In genomic region chr11:121282886-121283502, GRCh38 we compare ENCODE assay signal across 19 cellular contexts. TPM values are rescaled to one million over a fixed set of nuclear protein-coding genes. Genes with fewer than 3 reads are reported as not detected.
DNase-seq lines count a peak whose midpoint lies in the region; ATAC-seq and TF ChIP-seq lines count a peak whose summit lies in the region.
"Had no signal": no experiment of that assay in that cellular context is flagged by ENCODE, and none has a peak within 500 bp of the region (broad histone marks: within the 10 kb centered on the region; RNA-seq: fewer than 3 reads in every experiment).

No MANE protein-coding gene starts in this region.

- ATAC-seq in GM18867 (IDR thresholded peaks at IDR 0.05; ENCODE audit: unreplicated experiment) (peak; percentile 86), GM21367 (IDR thresholded peaks at IDR 0.05; ENCODE audit: unreplicated experiment) (peak; percentile 83), HG03064 (IDR thresholded peaks at IDR 0.05; ENCODE audit: low read depth, unreplicated experiment) (peak; percentile 71)
- ATAC-seq: activated naive CD8-positive, alpha-beta T cell treated with anti-CD3 and anti-CD28 coated beads, Interleukin-2, amount 50 U/mL, for 24 hours; gastrocnemius medialis; sciatic nerve had no signal

- H3K27ac Mint-ChIP-seq in endodermal cell: peak overlapping the region; percentile 67
- H3K27ac Mint-ChIP-seq: activated naive CD8-positive, alpha-beta T cell treated with anti-CD3 and anti-CD28 coated beads, Interleukin-2, amount 50 U/mL, for 24 hours had no signal

- DNase-seq in endodermal cell: no peak
- DNase-seq in NCI-H1436 treated with DMSO at 0.1 percent for 48 hours (lab: John Stamatoyannopoulos, UW): no peak
- no peak for DNase-seq in activated T-cell treated with anti-CD3 and anti-CD28 coated beads, Interleukin-2, amount 50 U/mL, for 48 hours
- DNase-seq in NCI-H526 treated with DMSO at 0.1 percent for 48 hours (lab: John Stamatoyannopoulos, UW): no peak
- DNase-seq in NCI-H2227 (lab: John Stamatoyannopoulos, UW; ENCODE audit: unreplicated experiment): no peak
- DNase-seq: activated naive CD8-positive, alpha-beta T cell treated with anti-CD3 and anti-CD28 coated beads, Interleukin-2, amount 50 U/mL, for 24 hours; gastrocnemius medialis; H7; NCI-H146; NCI-H524 treated with DMSO at 0.1 percent for 48 hours; RPMI8226; stimulated activated CD4-positive, alpha-beta T cell treated with anti-CD3 and anti-CD28 coated beads, Interleukin-4, amount 100 ng/mL, for 24 hours; T-helper 1 cell had no signal

- H3K9ac ChIP-seq in endodermal cell (ENCODE audit: extremely low read depth, low read length, poor library complexity, severe bottlenecking): no peak overlapping the region
- H3K9ac ChIP-seq: BLaER1 had no signal

- peaks cover 17% of the 10 kb centered on the region for H3K4me1 ChIP-seq in endodermal cell (ENCODE audit: control insufficient read depth, insufficient read depth, low read length)
- H3K4me1 ChIP-seq: BLaER1, gastrocnemius medialis had no signal

- peak overlapping the region; percentile 54 for H3K4me3 ChIP-seq in endodermal cell (ENCODE audit: low read length)
- H3K4me3 ChIP-seq: BLaER1, gastrocnemius medialis had no signal

- peaks cover 39% of the 10 kb centered on the region for H3K4me1 Mint-ChIP-seq in endodermal cell
- H3K4me1 Mint-ChIP-seq: activated naive CD8-positive, alpha-beta T cell treated with anti-CD3 and anti-CD28 coated beads, Interleukin-2, amount 50 U/mL, for 24 hours; central memory CD8-positive, alpha-beta T cell had no signal

- no peak for TF ChIP-seq CTCF in endodermal cell (conservative IDR thresholded peaks at IDR 0.05)

- H3K9me3 Mint-ChIP-seq in endodermal cell: peaks cover 44% of the 10 kb centered on the region
- H3K9me3 Mint-ChIP-seq: central memory CD8-positive, alpha-beta T cell had no signal

- H3K27me3 Mint-ChIP-seq in endodermal cell (ENCODE audit: insufficient read depth): peaks cover 50% of the 10 kb centered on the region

- 77 to 79% methylated on average over 2 to 4 of the region's 4 CpGs for WGBS in endodermal cell (ENCODE audit: insufficient coverage in 1 of 2, insufficient read length in 1 of 2), 2 experiments

- H3K27me3 ChIP-seq in endodermal cell (ENCODE audit: control insufficient read depth, insufficient read depth, low read length, poor library complexity, severe bottlenecking): peaks cover 8% of the 10 kb centered on the region
- H3K27me3 ChIP-seq: BLaER1 had no signal

- no peaks in the 10 kb centered on the region for H3K36me3 ChIP-seq in endodermal cell (ENCODE audit: control insufficient read depth, insufficient read depth, low read length)
- H3K36me3 ChIP-seq: BLaER1, gastrocnemius medialis had no signal

- H3K9me3 ChIP-seq in endodermal cell (ENCODE audit: control insufficient read depth, low read length): peaks cover 37% of the 10 kb centered on the region
- H3K9me3 ChIP-seq: gastrocnemius medialis had no signal

- H3K36me3 Mint-ChIP-seq in endodermal cell (ENCODE audit: low read depth): peaks cover 13% of the 10 kb centered on the region

- no peak overlapping the region for H3K27ac ChIP-seq in endodermal cell (ENCODE audit: low read depth, low read length)
- H3K27ac ChIP-seq: BLaER1, gastrocnemius medialis had no signal

- peak overlapping the region; percentile 31 for H3K4me3 Mint-ChIP-seq in endodermal cell
- H3K4me3 Mint-ChIP-seq: activated naive CD8-positive, alpha-beta T cell treated with anti-CD3 and anti-CD28 coated beads, Interleukin-2, amount 50 U/mL, for 24 hours; central memory CD8-positive, alpha-beta T cell had no signal

RNA-seq across cellular contexts. Expression of gene SC5D, which starts 9.6 kb away (rescaled TPM):
- total RNA-seq in endodermal cell: 10 to 100 TPM; 66.0 to 70.9 TPM
- polyA plus RNA-seq in endodermal cell (2013, experiment 1 of 2): 183 TPM
- 180 TPM for polyA plus RNA-seq in endodermal cell (2013, experiment 2 of 2)
